ENCODE assay signal across 10 cellular contexts in genomic region chr14:34930591-34931069, GRCh38. TPM values are rescaled to one million over a fixed set of nuclear protein-coding genes. Genes with fewer than 3 reads are reported as not detected.
DNase-seq lines count a peak whose midpoint lies in the region; ATAC-seq, FAIRE-seq and TF ChIP-seq lines count a peak whose summit lies in the region.
"Had no signal": no experiment of that assay in that cellular context is flagged by ENCODE, and none has a peak within 500 bp of the region (broad histone marks: within the 10 kb centered on the region; RNA-seq: fewer than 3 reads in every experiment).

No MANE protein-coding gene starts in this region.

- no peak overlapping the region for H3K27ac ChIP-seq in dorsolateral prefrontal cortex
- H3K27ac ChIP-seq: testis had no signal

- no peaks in the 10 kb centered on the region for H3K27me3 ChIP-seq in dorsolateral prefrontal cortex
- H3K27me3 ChIP-seq: testis had no signal

- FAIRE-seq in frontal cortex (lab: Jason Lieb, UNC), result no peak
- FAIRE-seq: endometrium had no signal

- no peak overlapping the region for H3K4me3 ChIP-seq in dorsolateral prefrontal cortex
- H3K4me3 ChIP-seq: testis had no signal

- intact Hi-C loops in CD14-positive monocyte (cut with micrococcal nuclease) (no loop called here), Calu3 (cut with micrococcal nuclease; ENCODE audit: unreplicated experiment) (no loop called here), dorsolateral prefrontal cortex (cut with DNase I) (no loop called here)

- H3K4me1 Mint-ChIP-seq in CD14-positive monocyte (peaks cover 27% of the 10 kb centered on the region), Calu3 (ENCODE audit: low read depth, unreplicated experiment) (peaks cover 10% of the 10 kb centered on the region)

- H3K4me3 Mint-ChIP-seq in CD14-positive monocyte, result peak overlapping the region; percentile 13 to 80
- H3K4me3 Mint-ChIP-seq in Calu3 (ENCODE audit: low read depth, unreplicated experiment), result no peak overlapping the region

- H3K27me3 Mint-ChIP-seq in CD14-positive monocyte (ENCODE audit: low read depth in 3 of 3) (no peaks in the 10 kb centered on the region), Calu3 (ENCODE audit: unreplicated experiment) (no peaks in the 10 kb centered on the region)

- TF ChIP-seq CTCF in CD14-positive monocyte (IDR thresholded peaks at IDR 0.05), result no peak
- no peak for TF ChIP-seq CTCF in Calu3 (IDR thresholded peaks at IDR 0.05; ENCODE audit: unreplicated experiment)
- TF ChIP-seq CTCF in dorsolateral prefrontal cortex (IDR thresholded peaks at IDR 0.05 in 54 of 56, conservative IDR thresholded peaks at IDR 0.05 in 2 of 56; ENCODE audit: low read depth in 1 of 56, partially characterized antibody in 56 of 56), result no peak

- BruUV-seq in Calu3 (replicated peaks; lab: Mats Ljungman, UMichigan), result no TSS peak

- CTCF ChIA-PET in Calu3 (lab: Charles Lee), result interaction anchor here (0.7 kb wide), 1 partner anchor 574 kb away, joined by 6 read pairs; no protein-coding TSS in a partner anchor

- no peaks in the 10 kb centered on the region for H3K36me3 Mint-ChIP-seq in CD14-positive monocyte
- no peaks in the 10 kb centered on the region for H3K36me3 Mint-ChIP-seq in Calu3 (ENCODE audit: insufficient read depth, unreplicated experiment)

- DNase-seq in CD14-positive monocyte (ENCODE audit: low spot score) (no peak), Calu3 (no peak), dorsolateral prefrontal cortex (no peak), cerebellar nuclear complex (lab: John Stamatoyannopoulos, UW) (no peak), frontal cortex (ENCODE audit: low spot score in 2 of 2) (no peak)
- DNase-seq in central memory CD4-positive, alpha-beta T cell, result peak; percentile 65
- DNase-seq: testis had no signal

- H3K27ac Mint-ChIP-seq in CD14-positive monocyte, result peak overlapping the region in 6 of 7 donors; percentile 37 to 91 (median 84)
- H3K27ac Mint-ChIP-seq in Calu3 (ENCODE audit: unreplicated experiment), result no peak overlapping the region

- ATAC-seq in GM19035 (IDR thresholded peaks at IDR 0.05; ENCODE audit: unreplicated experiment), result peak; percentile 81
- peak; percentile 46 for ATAC-seq in HG03097 (IDR thresholded peaks at IDR 0.05; ENCODE audit: low FRiP score, unreplicated experiment)

- H3K9me3 Mint-ChIP-seq in CD14-positive monocyte (no peaks in the 10 kb centered on the region), Calu3 (ENCODE audit: low read depth, unreplicated experiment) (no peaks in the 10 kb centered on the region)

RNA-seq across cellular contexts. Expression of gene SRP54, which starts 52.2 kb away (rescaled TPM):
- polyA plus RNA-seq in CD14-positive monocyte, result 10 to 100 TPM; 24.9 to 33.6 TPM
- 57.6 and 60.2 TPM in 2 replicates for total RNA-seq in Calu3 (2022)
- 10 to 100 TPM; 20.1 to 61.6 (median 44.8) TPM for total RNA-seq in dorsolateral prefrontal cortex
- total RNA-seq in frontal cortex, result 63.6 TPM

RNA-seq across cellular contexts. Expression of gene BAZ1A, which starts 55.5 kb away (rescaled TPM):
- polyA plus RNA-seq in CD14-positive monocyte, result 10 to 100 TPM in 1 of 2 donors, 1 to 10 TPM in 1; 7.3 to 12.7 TPM
- total RNA-seq in Calu3 (2022) (35.7 and 38.1 TPM in 2 replicates), dorsolateral prefrontal cortex (10 to 100 TPM in 46 of 120 experiments, 1 to 10 TPM in 74; 3.8 to 20.1 (median 9.0) TPM), frontal cortex (18.3 TPM)
